Comparison of ENCODE assay signal across 8 cellular contexts in the genomic region with DNA sequence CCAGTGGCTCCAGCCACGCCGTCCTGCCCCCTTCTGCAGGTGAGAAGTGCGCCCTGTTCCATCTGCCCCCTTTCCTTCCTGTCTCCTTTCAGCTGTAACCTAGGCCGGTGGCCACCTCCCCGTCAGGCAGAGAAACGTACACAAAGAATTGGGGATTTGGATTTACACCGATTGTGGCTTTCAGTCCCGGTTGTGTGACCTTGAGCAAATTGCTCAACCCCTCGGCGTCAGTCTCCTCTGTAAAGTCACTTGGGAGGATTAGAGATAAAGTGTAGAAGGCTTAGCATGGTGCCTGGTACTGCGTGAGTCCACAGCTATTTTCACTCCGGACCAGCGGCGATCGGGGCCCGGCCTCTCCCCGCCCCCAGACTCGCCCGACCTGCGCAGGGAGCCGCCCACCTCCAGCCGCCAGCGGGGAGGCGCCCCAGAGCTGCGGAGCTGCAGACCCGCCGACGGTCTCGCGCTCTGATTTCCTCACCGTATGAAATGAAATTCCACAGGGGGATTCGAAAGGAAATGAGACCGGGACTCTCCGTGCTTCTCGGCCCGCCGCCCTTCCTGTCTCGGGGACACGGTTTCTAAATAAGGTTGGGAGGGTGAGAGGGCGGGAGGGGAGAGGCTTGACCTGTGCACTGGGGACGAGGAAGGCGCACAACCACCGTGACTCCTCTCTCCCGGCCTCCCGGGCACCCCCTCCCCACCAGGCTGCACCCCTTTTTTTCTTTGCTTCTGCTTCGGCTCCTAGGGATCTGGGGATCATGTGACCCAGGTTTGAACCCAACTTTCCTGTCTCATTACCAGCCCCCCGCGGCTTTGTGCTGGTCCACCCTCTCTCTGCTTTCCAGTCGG.
DNase-seq lines count a peak whose midpoint lies in the region; ATAC-seq, FAIRE-seq and TF ChIP-seq lines count a peak whose summit lies in the region.

No MANE protein-coding gene starts in this region.

- FAIRE-seq in HTR-8/SVneo (lab: Jason Lieb, UNC) = no peak
- FAIRE-seq in RCC 7860 (lab: Jason Lieb, UNC) = no peak

- H3K27ac ChIP-seq in brain microvascular endothelial cell = peak overlapping the region; percentile 65

- peak; percentile 47 for ATAC-seq in GM21619 (IDR thresholded peaks at IDR 0.05; ENCODE audit: unreplicated experiment)

- TF ChIP-seq CTCF in brain microvascular endothelial cell (IDR thresholded peaks at IDR 0.05; ENCODE audit: low read depth, low read length, missing control alignments) (peak; percentile 3), retinal pigment epithelial cell (conservative IDR thresholded peaks at IDR 0.05; ENCODE audit: low read depth, low read length) (peak; percentile 34)

- no peaks in the 10 kb centered on the region for H3K27me3 ChIP-seq in brain microvascular endothelial cell (replicated peaks)

- in situ Hi-C loops in brain microvascular endothelial cell (cut with HindIII; ENCODE audit: low pct_ligation_motif_present, low sequenced_read_pairs) = no loop called here

- H3K36me3 ChIP-seq in brain microvascular endothelial cell (replicated peaks) = peaks cover 10% of the 10 kb centered on the region

- H3K4me3 ChIP-seq in brain microvascular endothelial cell (ENCODE audit: low read depth, low read length) = peak overlapping the region; percentile 86
- peak overlapping the region; percentile 78 for H3K4me3 ChIP-seq in iPS-11a (ENCODE audit: low read depth, low read length)
- peak overlapping the region; percentile 77 for H3K4me3 ChIP-seq in retinal pigment epithelial cell (ENCODE audit: low read length)

- peak; percentile 65 for DNase-seq in NCI-H2107 treated with DMSO at 0.1 percent for 48 hours (lab: John Stamatoyannopoulos, UW; ENCODE audit: unreplicated experiment)
- no peak for DNase-seq in NCI-H2107 (lab: John Stamatoyannopoulos, UW)
- DNase-seq in HTR-8/SVneo (ENCODE audit: insufficient read length, low spot score) = peak; percentile 85
- DNase-seq in RCC 7860 (ENCODE audit: low spot score) = peak; percentile 16
- DNase-seq in brain microvascular endothelial cell = peak; percentile 60
- DNase-seq in retinal pigment epithelial cell (ENCODE audit: low read depth) = peak; percentile 99
